In the genomic region with DNA sequence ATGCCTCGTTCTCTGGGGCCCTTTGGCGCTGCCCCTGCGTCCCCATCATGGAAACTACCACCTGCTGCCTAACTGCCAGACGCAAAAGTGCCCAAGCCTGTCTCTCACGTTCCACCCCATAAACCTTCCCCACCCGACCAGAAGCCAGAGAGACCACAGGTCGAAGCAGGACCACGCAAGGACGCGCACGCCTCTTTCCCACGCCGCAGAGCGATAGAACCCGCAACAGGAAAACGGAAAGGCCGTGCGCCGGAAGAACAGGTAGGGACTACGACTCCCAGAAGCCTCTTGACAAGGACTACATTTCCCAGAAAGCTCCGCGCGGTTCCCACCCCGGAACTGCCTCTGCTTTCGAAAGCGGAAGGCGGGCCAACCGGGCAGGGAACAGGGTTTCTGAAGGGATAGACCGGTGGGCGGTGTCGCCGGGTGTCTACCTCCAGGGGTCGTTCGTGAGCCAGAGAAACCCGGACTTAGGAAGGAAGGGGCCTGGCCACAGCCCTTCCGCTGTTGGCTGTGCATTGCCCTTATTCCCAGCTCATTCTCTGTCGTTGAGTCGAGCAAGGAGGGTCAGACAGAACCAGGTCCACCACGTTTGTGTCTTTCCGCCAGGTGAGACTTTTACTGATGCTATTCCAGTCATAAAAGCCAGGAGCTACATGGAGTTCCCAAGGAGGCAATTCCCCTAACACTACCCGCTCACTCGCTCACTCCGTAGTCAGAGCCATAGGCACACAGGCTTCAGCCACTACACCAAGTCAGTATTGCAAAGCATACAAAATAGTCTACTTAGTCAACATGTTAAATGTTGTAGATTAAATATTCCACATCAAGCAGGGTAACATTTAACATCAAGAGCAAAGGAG, we compare ENCODE assay signal across 1 cellular context.
TF ChIP-seq lines count a peak whose summit lies in the region.

No MANE protein-coding gene starts in this region.

TF ChIP-seq in WTC11, 78 proteins besides CTCF, POLR2A, EP300 and RAD21 (continued from another document):
- TF ChIP-seq, protein P1, sequence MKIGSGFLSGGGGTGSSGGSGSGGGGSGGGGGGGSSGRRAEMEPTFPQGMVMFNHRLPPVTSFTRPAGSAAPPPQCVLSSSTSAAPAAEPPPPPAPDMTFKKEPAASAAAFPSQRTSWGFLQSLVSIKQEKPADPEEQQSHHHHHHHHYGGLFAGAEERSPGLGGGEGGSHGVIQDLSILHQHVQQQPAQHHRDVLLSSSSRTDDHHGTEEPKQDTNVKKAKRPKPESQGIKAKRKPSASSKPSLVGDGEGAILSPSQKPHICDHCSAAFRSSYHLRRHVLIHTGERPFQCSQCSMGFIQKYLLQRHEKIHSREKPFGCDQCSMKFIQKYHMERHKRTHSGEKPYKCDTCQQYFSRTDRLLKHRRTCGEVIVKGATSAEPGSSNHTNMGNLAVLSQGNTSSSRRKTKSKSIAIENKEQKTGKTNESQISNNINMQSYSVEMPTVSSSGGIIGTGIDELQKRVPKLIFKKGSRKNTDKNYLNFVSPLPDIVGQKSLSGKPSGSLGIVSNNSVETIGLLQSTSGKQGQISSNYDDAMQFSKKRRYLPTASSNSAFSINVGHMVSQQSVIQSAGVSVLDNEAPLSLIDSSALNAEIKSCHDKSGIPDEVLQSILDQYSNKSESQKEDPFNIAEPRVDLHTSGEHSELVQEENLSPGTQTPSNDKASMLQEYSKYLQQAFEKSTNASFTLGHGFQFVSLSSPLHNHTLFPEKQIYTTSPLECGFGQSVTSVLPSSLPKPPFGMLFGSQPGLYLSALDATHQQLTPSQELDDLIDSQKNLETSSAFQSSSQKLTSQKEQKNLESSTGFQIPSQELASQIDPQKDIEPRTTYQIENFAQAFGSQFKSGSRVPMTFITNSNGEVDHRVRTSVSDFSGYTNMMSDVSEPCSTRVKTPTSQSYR (CRISPR knock-in tag; IDR thresholded peaks at IDR 0.05): 0 out of 2 replicates have a peak, but pooled peaks have one; percentile 39
- TF ChIP-seq FOXK1 (CRISPR knock-in tag; IDR thresholded peaks at IDR 0.05) (peak; percentile 82), GABPB1 (CRISPR knock-in tag; IDR thresholded peaks at IDR 0.05) (peak; percentile 84), FOXP1 (CRISPR knock-in tag; IDR thresholded peaks at IDR 0.05; ENCODE audit: borderline replicate concordance) (peak; percentile 30; the same call in 1 of the 2 replicates), SP1 (CRISPR knock-in tag; conservative IDR thresholded peaks at IDR 0.05) (peak; percentile 93), TEAD1 (CRISPR knock-in tag; IDR thresholded peaks at IDR 0.05) (peak; percentile 28; the same call in 1 of the 2 replicates)
- TF ChIP-seq, protein P2, sequence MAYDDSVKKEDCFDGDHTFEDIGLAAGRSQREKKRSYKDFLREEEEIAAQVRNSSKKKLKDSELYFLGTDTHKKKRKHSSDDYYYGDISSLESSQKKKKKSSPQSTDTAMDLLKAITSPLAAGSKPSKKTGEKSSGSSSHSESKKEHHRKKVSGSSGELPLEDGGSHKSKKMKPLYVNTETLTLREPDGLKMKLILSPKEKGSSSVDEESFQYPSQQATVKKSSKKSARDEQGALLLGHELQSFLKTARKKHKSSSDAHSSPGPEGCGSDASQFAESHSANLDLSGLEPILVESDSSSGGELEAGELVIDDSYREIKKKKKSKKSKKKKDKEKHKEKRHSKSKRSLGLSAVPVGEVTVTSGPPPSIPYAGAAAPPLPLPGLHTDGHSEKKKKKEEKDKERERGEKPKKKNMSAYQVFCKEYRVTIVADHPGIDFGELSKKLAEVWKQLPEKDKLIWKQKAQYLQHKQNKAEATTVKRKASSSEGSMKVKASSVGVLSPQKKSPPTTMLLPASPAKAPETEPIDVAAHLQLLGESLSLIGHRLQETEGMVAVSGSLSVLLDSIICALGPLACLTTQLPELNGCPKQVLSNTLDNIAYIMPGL (CRISPR knock-in tag; IDR thresholded peaks at IDR 0.05): peak; percentile 42; the same call in 1 of the 2 replicates
- TF ChIP-seq, protein P3, sequence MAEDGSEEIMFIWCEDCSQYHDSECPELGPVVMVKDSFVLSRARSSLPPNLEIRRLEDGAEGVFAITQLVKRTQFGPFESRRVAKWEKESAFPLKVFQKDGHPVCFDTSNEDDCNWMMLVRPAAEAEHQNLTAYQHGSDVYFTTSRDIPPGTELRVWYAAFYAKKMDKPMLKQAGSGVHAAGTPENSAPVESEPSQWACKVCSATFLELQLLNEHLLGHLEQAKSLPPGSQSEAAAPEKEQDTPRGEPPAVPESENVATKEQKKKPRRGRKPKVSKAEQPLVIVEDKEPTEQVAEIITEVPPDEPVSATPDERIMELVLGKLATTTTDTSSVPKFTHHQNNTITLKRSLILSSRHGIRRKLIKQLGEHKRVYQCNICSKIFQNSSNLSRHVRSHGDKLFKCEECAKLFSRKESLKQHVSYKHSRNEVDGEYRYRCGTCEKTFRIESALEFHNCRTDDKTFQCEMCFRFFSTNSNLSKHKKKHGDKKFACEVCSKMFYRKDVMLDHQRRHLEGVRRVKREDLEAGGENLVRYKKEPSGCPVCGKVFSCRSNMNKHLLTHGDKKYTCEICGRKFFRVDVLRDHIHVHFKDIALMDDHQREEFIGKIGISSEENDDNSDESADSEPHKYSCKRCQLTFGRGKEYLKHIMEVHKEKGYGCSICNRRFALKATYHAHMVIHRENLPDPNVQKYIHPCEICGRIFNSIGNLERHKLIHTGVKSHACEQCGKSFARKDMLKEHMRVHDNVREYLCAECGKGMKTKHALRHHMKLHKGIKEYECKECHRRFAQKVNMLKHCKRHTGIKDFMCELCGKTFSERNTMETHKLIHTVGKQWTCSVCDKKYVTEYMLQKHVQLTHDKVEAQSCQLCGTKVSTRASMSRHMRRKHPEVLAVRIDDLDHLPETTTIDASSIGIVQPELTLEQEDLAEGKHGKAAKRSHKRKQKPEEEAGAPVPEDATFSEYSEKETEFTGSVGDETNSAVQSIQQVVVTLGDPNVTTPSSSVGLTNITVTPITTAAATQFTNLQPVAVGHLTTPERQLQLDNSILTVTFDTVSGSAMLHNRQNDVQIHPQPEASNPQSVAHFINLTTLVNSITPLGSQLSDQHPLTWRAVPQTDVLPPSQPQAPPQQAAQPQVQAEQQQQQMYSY (CRISPR knock-in tag; IDR thresholded peaks at IDR 0.05): no peak
